Comparison of ENCODE assay signal across 1 cellular context in the genomic region with DNA sequence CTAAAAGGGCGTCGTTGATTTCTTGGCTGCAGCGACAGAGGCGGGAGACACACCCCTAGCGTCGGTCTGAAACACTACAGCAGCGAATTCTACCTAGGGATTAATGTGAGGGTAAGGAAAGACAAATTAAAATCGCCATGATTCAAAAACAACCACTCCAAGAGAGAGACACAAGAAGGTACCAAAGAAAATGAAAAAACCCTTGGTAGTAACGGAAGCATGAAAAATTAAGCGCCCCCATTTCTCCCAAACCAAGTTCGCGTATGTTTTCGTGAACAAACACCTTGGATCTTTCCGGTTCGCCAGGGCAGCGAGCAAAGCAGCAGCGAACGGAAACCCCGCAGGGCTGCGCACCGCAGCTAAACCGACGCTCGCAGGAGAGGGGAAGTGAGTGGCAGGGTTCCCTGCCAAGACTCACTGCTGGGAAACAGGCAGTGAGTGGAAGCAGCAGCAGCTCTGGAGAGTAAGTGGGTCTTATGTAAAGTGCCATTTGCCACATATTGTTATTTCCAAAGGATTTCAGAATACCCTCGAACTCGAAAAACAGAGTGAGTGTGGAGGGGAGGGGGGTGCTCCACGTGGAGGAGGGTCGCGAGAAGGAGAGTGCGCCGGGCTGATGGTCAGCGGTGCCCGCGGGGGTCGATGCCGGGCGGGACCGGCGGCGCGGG.
TF ChIP-seq lines count a peak whose summit lies in the region.

No MANE protein-coding gene starts in this region.

TF ChIP-seq in K562, 482 proteins besides CTCF, POLR2A, EP300 and RAD21 (continued from another document and continues in another):
- TF ChIP-seq SRSF9 (IDR thresholded peaks at IDR 0.05; ENCODE audit: borderline replicate concordance, low read depth, low read length) (no peak), SMARCB1 (IDR thresholded peaks at IDR 0.05; ENCODE audit: insufficient read length, low read depth) (no peak), MCM5 (IDR thresholded peaks at IDR 0.05; ENCODE audit: low read depth) (no peak), ZC3H11A (IDR thresholded peaks at IDR 0.05; ENCODE audit: low read depth, low read length) (no peak), NFIC (IDR thresholded peaks at IDR 0.05) (0 out of 2 replicates have a peak, but pooled peaks have one; percentile 4), MYC (IDR thresholded peaks at IDR 0.05; ENCODE audit: low read depth, low read length) (peak; percentile 36), MYC (CRISPR knock-in tag; IDR thresholded peaks at IDR 0.05; ENCODE audit: borderline replicate concordance, low read depth) (no peak), HDAC8 (tag; IDR thresholded peaks at IDR 0.05) (no peak), HMG20A (CRISPR knock-in tag; conservative IDR thresholded peaks at IDR 0.05) (no peak), TAF1 (IDR thresholded peaks at IDR 0.05; ENCODE audit: control insufficient read depth, extremely low read depth, insufficient read depth, low read length, severe bottlenecking) (peak; percentile 41), ZNF41 (CRISPR knock-in tag; conservative IDR thresholded peaks at IDR 0.05) (no peak), XRCC5 (IDR thresholded peaks at IDR 0.05; ENCODE audit: low read depth, low read length) (0 out of 2 replicates have a peak, but pooled peaks have one; percentile 20), GTF2E2 (tag; IDR thresholded peaks at IDR 0.05) (no peak), ZNF316 (IDR thresholded peaks at IDR 0.05) (no peak), NCOA1 (IDR thresholded peaks at IDR 0.05; ENCODE audit: low read depth) (peak; percentile 25; the same call in 1 of the 2 replicates), HDAC3 (IDR thresholded peaks at IDR 0.05; ENCODE audit: borderline replicate concordance, partially characterized antibody) (no peak), SRSF3 (IDR thresholded peaks at IDR 0.05; ENCODE audit: insufficient read depth, low read length) (no peak), ZFP30 (CRISPR knock-in tag; IDR thresholded peaks at IDR 0.05; ENCODE audit: borderline replicate concordance) (no peak), SAFB (IDR thresholded peaks at IDR 0.05; ENCODE audit: borderline replicate concordance, low read depth, low read length) (no peak), ZNF277 (CRISPR knock-in tag; IDR thresholded peaks at IDR 0.05; ENCODE audit: borderline replicate concordance) (no peak), YBX1 (IDR thresholded peaks at IDR 0.05) (no peak), ZNF76 (CRISPR knock-in tag; IDR thresholded peaks at IDR 0.05; ENCODE audit: borderline replicate concordance) (no peak), RBM25 (IDR thresholded peaks at IDR 0.05; ENCODE audit: low read depth, low read length, severe bottlenecking) (no peak), MED1 (CRISPR knock-in tag; IDR thresholded peaks at IDR 0.05; ENCODE audit: borderline replicate concordance) (no peak), SMARCE1 (IDR thresholded peaks at IDR 0.05) (0 out of 2 replicates have a peak, but pooled peaks have one; percentile 53), DPF2 (IDR thresholded peaks at IDR 0.05) (0 out of 2 replicates have a peak, but pooled peaks have one; percentile 49), CREB1 (IDR thresholded peaks at IDR 0.05) (no peak; the same call in 1 of the 2 replicates), CREB1 (CRISPR knock-in tag; IDR thresholded peaks at IDR 0.05) (no peak), ZBTB17 (CRISPR knock-in tag; IDR thresholded peaks at IDR 0.05) (no peak), ZMIZ1 (IDR thresholded peaks at IDR 0.05; ENCODE audit: low read depth in 2 of 2, low read length in 2 of 2) (no peak; a peak in 1 of 4 replicates), TRIM25 (IDR thresholded peaks at IDR 0.05; ENCODE audit: borderline replicate concordance) (0 out of 2 replicates have a peak, but pooled peaks have one; percentile 7), COPS2 (conservative IDR thresholded peaks at IDR 0.05) (no peak), PPARD (CRISPR knock-in tag; IDR thresholded peaks at IDR 0.05) (no peak), PHF21A (IDR thresholded peaks at IDR 0.05; ENCODE audit: borderline replicate concordance, low read depth) (no peak), HBP1 (CRISPR knock-in tag; IDR thresholded peaks at IDR 0.05) (no peak), ZNF668 (CRISPR knock-in tag; IDR thresholded peaks at IDR 0.05) (no peak)
- TF ChIP-seq, protein P1, sequence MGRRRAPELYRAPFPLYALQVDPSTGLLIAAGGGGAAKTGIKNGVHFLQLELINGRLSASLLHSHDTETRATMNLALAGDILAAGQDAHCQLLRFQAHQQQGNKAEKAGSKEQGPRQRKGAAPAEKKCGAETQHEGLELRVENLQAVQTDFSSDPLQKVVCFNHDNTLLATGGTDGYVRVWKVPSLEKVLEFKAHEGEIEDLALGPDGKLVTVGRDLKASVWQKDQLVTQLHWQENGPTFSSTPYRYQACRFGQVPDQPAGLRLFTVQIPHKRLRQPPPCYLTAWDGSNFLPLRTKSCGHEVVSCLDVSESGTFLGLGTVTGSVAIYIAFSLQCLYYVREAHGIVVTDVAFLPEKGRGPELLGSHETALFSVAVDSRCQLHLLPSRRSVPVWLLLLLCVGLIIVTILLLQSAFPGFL (CRISPR knock-in tag; IDR thresholded peaks at IDR 0.05): no peak
- TF ChIP-seq, protein P2, sequence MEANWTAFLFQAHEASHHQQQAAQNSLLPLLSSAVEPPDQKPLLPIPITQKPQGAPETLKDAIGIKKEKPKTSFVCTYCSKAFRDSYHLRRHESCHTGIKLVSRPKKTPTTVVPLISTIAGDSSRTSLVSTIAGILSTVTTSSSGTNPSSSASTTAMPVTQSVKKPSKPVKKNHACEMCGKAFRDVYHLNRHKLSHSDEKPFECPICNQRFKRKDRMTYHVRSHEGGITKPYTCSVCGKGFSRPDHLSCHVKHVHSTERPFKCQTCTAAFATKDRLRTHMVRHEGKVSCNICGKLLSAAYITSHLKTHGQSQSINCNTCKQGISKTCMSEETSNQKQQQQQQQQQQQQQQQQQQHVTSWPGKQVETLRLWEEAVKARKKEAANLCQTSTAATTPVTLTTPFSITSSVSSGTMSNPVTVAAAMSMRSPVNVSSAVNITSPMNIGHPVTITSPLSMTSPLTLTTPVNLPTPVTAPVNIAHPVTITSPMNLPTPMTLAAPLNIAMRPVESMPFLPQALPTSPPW (CRISPR knock-in tag; IDR thresholded peaks at IDR 0.05): no peak
- TF ChIP-seq, protein P3, sequence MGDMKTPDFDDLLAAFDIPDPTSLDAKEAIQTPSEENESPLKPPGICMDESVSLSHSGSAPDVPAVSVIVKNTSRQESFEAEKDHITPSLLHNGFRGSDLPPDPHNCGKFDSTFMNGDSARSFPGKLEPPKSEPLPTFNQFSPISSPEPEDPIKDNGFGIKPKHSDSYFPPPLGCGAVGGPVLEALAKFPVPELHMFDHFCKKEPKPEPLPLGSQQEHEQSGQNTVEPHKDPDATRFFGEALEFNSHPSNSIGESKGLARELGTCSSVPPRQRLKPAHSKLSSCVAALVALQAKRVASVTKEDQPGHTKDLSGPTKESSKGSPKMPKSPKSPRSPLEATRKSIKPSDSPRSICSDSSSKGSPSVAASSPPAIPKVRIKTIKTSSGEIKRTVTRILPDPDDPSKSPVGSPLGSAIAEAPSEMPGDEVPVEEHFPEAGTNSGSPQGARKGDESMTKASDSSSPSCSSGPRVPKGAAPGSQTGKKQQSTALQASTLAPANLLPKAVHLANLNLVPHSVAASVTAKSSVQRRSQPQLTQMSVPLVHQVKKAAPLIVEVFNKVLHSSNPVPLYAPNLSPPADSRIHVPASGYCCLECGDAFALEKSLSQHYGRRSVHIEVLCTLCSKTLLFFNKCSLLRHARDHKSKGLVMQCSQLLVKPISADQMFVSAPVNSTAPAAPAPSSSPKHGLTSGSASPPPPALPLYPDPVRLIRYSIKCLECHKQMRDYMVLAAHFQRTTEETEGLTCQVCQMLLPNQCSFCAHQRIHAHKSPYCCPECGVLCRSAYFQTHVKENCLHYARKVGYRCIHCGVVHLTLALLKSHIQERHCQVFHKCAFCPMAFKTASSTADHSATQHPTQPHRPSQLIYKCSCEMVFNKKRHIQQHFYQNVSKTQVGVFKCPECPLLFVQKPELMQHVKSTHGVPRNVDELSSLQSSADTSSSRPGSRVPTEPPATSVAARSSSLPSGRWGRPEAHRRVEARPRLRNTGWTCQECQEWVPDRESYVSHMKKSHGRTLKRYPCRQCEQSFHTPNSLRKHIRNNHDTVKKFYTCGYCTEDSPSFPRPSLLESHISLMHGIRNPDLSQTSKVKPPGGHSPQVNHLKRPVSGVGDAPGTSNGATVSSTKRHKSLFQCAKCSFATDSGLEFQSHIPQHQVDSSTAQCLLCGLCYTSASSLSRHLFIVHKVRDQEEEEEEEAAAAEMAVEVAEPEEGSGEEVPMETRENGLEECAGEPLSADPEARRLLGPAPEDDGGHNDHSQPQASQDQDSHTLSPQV (IDR thresholded peaks at IDR 0.05): no peak; the same call in 1 of the 2 replicates
- TF ChIP-seq, protein P4, sequence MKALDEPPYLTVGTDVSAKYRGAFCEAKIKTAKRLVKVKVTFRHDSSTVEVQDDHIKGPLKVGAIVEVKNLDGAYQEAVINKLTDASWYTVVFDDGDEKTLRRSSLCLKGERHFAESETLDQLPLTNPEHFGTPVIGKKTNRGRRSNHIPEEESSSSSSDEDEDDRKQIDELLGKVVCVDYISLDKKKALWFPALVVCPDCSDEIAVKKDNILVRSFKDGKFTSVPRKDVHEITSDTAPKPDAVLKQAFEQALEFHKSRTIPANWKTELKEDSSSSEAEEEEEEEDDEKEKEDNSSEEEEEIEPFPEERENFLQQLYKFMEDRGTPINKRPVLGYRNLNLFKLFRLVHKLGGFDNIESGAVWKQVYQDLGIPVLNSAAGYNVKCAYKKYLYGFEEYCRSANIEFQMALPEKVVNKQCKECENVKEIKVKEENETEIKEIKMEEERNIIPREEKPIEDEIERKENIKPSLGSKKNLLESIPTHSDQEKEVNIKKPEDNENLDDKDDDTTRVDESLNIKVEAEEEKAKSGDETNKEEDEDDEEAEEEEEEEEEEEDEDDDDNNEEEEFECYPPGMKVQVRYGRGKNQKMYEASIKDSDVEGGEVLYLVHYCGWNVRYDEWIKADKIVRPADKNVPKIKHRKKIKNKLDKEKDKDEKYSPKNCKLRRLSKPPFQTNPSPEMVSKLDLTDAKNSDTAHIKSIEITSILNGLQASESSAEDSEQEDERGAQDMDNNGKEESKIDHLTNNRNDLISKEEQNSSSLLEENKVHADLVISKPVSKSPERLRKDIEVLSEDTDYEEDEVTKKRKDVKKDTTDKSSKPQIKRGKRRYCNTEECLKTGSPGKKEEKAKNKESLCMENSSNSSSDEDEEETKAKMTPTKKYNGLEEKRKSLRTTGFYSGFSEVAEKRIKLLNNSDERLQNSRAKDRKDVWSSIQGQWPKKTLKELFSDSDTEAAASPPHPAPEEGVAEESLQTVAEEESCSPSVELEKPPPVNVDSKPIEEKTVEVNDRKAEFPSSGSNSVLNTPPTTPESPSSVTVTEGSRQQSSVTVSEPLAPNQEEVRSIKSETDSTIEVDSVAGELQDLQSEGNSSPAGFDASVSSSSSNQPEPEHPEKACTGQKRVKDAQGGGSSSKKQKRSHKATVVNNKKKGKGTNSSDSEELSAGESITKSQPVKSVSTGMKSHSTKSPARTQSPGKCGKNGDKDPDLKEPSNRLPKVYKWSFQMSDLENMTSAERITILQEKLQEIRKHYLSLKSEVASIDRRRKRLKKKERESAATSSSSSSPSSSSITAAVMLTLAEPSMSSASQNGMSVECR (CRISPR knock-in tag; IDR thresholded peaks at IDR 0.05): no peak
